20 cellular contexts compared by ENCODE assay signal in the genomic region with DNA sequence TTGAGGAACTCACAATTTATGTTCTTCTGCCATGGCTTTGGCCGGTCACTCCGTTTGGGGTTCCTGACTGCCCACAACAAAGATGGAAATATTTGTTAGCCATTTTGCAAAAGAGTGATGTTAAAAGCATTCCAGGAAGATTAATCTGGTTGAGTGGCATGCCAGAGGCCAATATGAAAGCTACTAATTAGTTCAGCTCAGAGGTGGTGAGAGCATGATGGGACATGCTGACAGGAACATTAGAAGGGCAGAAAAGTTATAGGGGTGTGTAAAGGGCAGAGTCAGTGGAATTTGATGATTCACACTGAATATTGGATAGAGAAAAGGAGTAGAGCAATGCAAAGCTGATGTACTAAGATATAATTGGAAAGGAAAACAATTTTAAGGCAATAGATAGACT.
A peak's percentile ranks its signal among the peaks of the same experiment; 100 is the strongest.
DNase-seq lines count a peak whose midpoint lies in the region; ATAC-seq, FAIRE-seq and TF ChIP-seq lines count a peak whose summit lies in the region.
"Had no signal": no experiment of that assay in that cellular context is flagged by ENCODE, and none has a peak within 500 bp of the region (broad histone marks: within the 10 kb centered on the region; RNA-seq: fewer than 3 reads in every experiment).

No MANE protein-coding gene starts in this region.

- no peaks in the 10 kb centered on the region for H3K79me2 ChIP-seq in HCT116 (ENCODE audit: insufficient read depth, low read length)

- TF ChIP-seq CTCF in HCT116 (IDR thresholded peaks at IDR 0.05 in 2 of 3, conservative IDR thresholded peaks at IDR 0.05 in 1 of 3; ENCODE audit: borderline replicate concordance in 1 of 3, insufficient read depth in 1 of 3, low read depth in 2 of 3, low read length in 2 of 3) (no peak), RWPE1 (conservative IDR thresholded peaks at IDR 0.05; ENCODE audit: low read depth) (no peak), bronchial epithelial cell (IDR thresholded peaks at IDR 0.05; ENCODE audit: insufficient read depth, low read length, severe bottlenecking) (no peak), GM10248 (IDR thresholded peaks at IDR 0.05; ENCODE audit: control extremely low read depth, extremely low read depth, low read depth, missing control alignments) (no peak)

- H3K9me2 ChIP-seq in HCT116 (ENCODE audit: insufficient read depth) = no peaks in the 10 kb centered on the region

- DNase-seq in HCT116 (ENCODE audit: low read depth, low spot score) (no peak), RWPE1 (ENCODE audit: low spot score) (peak; percentile 86), bronchial epithelial cell (ENCODE audit: low read depth) (peak; percentile 97), kidney tubule cell (ENCODE audit: low spot score) (peak; percentile 39), NCI-H2171 (lab: John Stamatoyannopoulos, UW) (no peak), GM10248 (ENCODE audit: extremely low spot score) (no peak), hypothalamus (lab: John Stamatoyannopoulos, UW) (no peak)
- DNase-seq: ACHN; C1 segment of cervical spinal cord; CD8-positive, alpha-beta memory T cell; H7; MV-4-11; NCI-H1417; NCI-H187 treated with DMSO at 0.1 percent for 48 hours; NCI-H446; NCI-H526 treated with DMSO at 0.1 percent for 48 hours had no signal

- ATAC-seq in HCT116 = peak; percentile 36; the same call in 1 of the 2 replicates
- no peak for ATAC-seq in GM21576 (IDR thresholded peaks at IDR 0.05; ENCODE audit: unreplicated experiment)
- ATAC-seq: K562, Panc1, Right ventricle myocardium inferior had no signal

- no TSS peak for BruUV-seq in HCT116 (replicated peaks; lab: Mats Ljungman, UMichigan)

- H3K4me2 ChIP-seq in HCT116 (ENCODE audit: low read length) = peak overlapping the region; percentile 13; the same call in 1 of the 2 replicates

- no peak for FAIRE-seq in bronchial epithelial cell (lab: Jason Lieb, UNC)
- FAIRE-seq: K562 had no signal

- TF ChIP-seq RAD21 in HCT116 (IDR thresholded peaks at IDR 0.05; ENCODE audit: low read depth) = no peak

- no peaks in the 10 kb centered on the region for H4K20me1 ChIP-seq in HCT116 (ENCODE audit: insufficient read depth)

- RAD21 ChIA-PET in HCT116 (lab: Charles Lee; ENCODE audit: low non-redundant PET in 1 of 2, low total read pairs in 2 of 2, uncharacterized antibody in 2 of 2, unreplicated experiment in 2 of 2) = no interaction called here

- peaks cover 0 to 27% of the 10 kb centered on the region in 2 experiments; a peak in 2 of 4 replicates for H3K4me1 ChIP-seq in HCT116 (ENCODE audit: control insufficient read depth in 1 of 2, insufficient read depth in 2 of 2, low read length in 2 of 2)

- intact Hi-C loops in HCT116 (cut with micrococcal nuclease) = no loop called here

- H3K36me3 ChIP-seq in HCT116 (ENCODE audit: control insufficient read depth in 1 of 2, insufficient read depth in 2 of 2, low read length in 2 of 2) (no peaks in the 10 kb centered on the region), bronchial epithelial cell (ENCODE audit: control insufficient read depth, insufficient read depth, low read length) (no peaks in the 10 kb centered on the region)

- no peaks in the 10 kb centered on the region for H3K9me3 ChIP-seq in HCT116 (ENCODE audit: control insufficient read depth in 1 of 2, insufficient read depth in 1 of 2, low read depth in 1 of 2, low read length in 2 of 2)

- H3K4me3 ChIP-seq in HCT116 (replicated peaks in 1 of 2; ENCODE audit: low read depth in 1 of 2, low read length in 2 of 2) (no peak overlapping the region), bronchial epithelial cell (ENCODE audit: low read depth, low read length) (no peak overlapping the region)
- H3K4me3 ChIP-seq: K562 had no signal

- no peak overlapping the region for H2AFZ ChIP-seq in HCT116 (ENCODE audit: low read depth, low read length, poor library complexity, severe bottlenecking)

- no peak overlapping the region for H3K9ac ChIP-seq in HCT116 (ENCODE audit: low read length)

- CTCF ChIA-PET in HCT116 (lab: Charles Lee) (no interaction called here), RWPE1 (lab: Yijun Ruan, JAX) (interaction anchor here (0.5 kb wide), 1 partner anchor 36 kb away, joined by 3 read pairs; no protein-coding TSS in a partner anchor), GM10248 (lab: Yijun Ruan, JAX) (no interaction called here)

- TF ChIP-seq POLR2A in HCT116 (IDR thresholded peaks at IDR 0.05; ENCODE audit: borderline replicate concordance, extremely low read depth, insufficient read depth, insufficient read length) = no peak

- H3K27ac ChIP-seq in HCT116 (ENCODE audit: low read depth, low read length) (no peak overlapping the region), RWPE1 (no peak overlapping the region)

- no peaks in the 10 kb centered on the region for H3K27me3 ChIP-seq in HCT116 (ENCODE audit: insufficient read depth, low read length)
- no peaks in the 10 kb centered on the region for H3K27me3 ChIP-seq in bronchial epithelial cell (ENCODE audit: control insufficient read depth, insufficient read depth, low read length)

- POLR2A ChIA-PET in HCT116 (lab: Charles Lee) = no interaction called here
- POLR2A ChIA-PET in RWPE1 (lab: Yijun Ruan, JAX; ENCODE audit: low non-redundant PET) = no interaction called here
- POLR2A ChIA-PET in GM10248 (lab: Yijun Ruan, JAX) = no interaction called here

TF ChIP-seq in HCT116, 20 proteins besides CTCF, POLR2A, EP300 and RAD21:
- TF ChIP-seq SP1 (IDR thresholded peaks at IDR 0.05; ENCODE audit: low read depth) (no peak), TCF7L2 (IDR thresholded peaks at IDR 0.05; ENCODE audit: borderline replicate concordance, extremely low read depth, insufficient read depth, insufficient read length) (peak; percentile 59)
TF ChIP-seq in HCT116: peak in this region for 1.

Comparison
In these comparisons a context has a peak if more than half of its experiments do, and no peak if none do; other contexts are left out.
1. DNase-seq: peak in RWPE1 (single experiment), bronchial epithelial cell (single experiment) and kidney tubule cell (single experiment); none in HCT116 (single experiment), NCI-H2171 (single experiment), GM10248 (single experiment) and hypothalamus (0 of 51).